Comparison of ENCODE assay signal across 11 cellular contexts in the genomic region with DNA sequence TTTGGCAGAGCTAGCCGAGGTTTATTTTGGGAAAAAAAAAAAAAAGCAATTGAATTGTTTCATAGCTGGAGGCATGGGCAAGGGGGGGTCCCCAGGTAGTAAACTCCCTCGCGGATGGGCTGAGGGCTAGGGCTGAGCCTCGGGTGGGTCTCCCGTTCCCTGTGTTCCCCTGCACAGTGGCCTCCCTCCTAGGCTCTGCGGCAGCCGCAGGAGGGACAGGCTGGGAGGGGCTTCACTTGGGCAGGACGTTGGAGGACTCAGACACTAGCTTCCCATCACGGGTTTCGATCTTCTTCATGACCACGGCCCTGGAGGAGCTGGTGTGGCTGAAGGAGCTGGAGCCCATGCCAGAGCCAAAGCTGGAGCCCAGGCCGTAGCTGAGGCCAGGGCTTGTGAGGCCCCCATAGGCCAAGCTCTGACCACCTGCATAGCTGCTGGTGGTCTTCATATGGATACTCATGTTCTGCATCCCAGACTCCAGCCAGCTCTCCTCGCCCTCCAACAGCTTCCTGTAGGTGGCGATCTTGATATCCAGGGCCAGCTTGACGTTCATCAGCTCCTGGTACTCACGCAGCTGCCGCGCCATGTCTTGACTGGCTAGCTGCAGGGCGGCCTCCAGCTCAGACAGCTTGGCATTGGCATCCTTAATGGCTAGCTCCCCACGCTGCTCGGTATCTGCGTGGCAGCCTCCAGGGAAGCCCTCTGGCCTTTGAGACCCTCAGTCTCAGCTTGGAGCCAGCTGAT.
A peak's percentile ranks its signal among the peaks of the same experiment; 100 is the strongest.
DNase-seq lines count a peak whose midpoint lies in the region; ATAC-seq and TF ChIP-seq lines count a peak whose summit lies in the region.
"Had no signal": no experiment of that assay in that cellular context is flagged by ENCODE, and none has a peak within 500 bp of the region (broad histone marks: within the 10 kb centered on the region; RNA-seq: fewer than 3 reads in every experiment).

No MANE protein-coding gene starts in this region.

- TF ChIP-seq CTCF in GM13977 (IDR thresholded peaks at IDR 0.05; ENCODE audit: extremely low read depth, insufficient read depth, missing control alignments), result peak; percentile 49

- no peak for ATAC-seq in GM21825 (IDR thresholded peaks at IDR 0.05; ENCODE audit: unreplicated experiment)
- ATAC-seq: A549, mucosa of descending colon had no signal

- peak; percentile 12 for DNase-seq in NCI-H82 (lab: John Stamatoyannopoulos, UW)
- DNase-seq in NCI-H82 treated with DMSO at 0.1 percent for 48 hours (lab: John Stamatoyannopoulos, UW; ENCODE audit: unreplicated experiment), result no peak
- no peak for DNase-seq in GM13977 (ENCODE audit: low spot score)
- DNase-seq in amniotic epithelial cell (ENCODE audit: low read depth), result peak; percentile 7
- peak; percentile 3 to 6 for DNase-seq in lung microvascular endothelial cell (ENCODE audit: low read depth in 2 of 2)
- DNase-seq in NCI-H2196 (lab: John Stamatoyannopoulos, UW; ENCODE audit: unreplicated experiment), result no peak
- DNase-seq in SW480 (ENCODE audit: low spot score), result no peak
- DNase-seq: NCI-H1417 treated with DMSO at 0.1 percent for 48 hours had no signal

- in situ Hi-C loops in GM13977 (cut with MboI; ENCODE audit: low pct_unique_long_range_greater_than_20kb, low sequenced_read_pairs, unreplicated experiment), result no loop called here

Comparison
In these comparisons a context has a peak if more than half of its experiments do, and no peak if none do; other contexts are left out.
1. DNase-seq: peak in NCI-H82 (single experiment), amniotic epithelial cell (single experiment) and lung microvascular endothelial cell (2 of 2); none in NCI-H82 treated with DMSO at 0.1 percent for 48 hours (single experiment), GM13977 (single experiment), NCI-H2196 (single experiment) and SW480 (single experiment).